Comparison of ENCODE assay signal across 8 cellular contexts in genomic region chr1:234978397-234979291, GRCh38.
DNase-seq lines count a peak whose midpoint lies in the region; ATAC-seq, FAIRE-seq and TF ChIP-seq lines count a peak whose summit lies in the region.

No MANE protein-coding gene starts in this region.

- H3K4me3 ChIP-seq in HL-60 (replicated peaks; ENCODE audit: insufficient read depth, low read length) (peak overlapping the region; percentile 10; the same call in 1 of the 2 replicates), bronchial epithelial cell (ENCODE audit: low read depth, low read length) (no peak overlapping the region), lower lobe of right lung (peak overlapping the region; percentile 25)

- H3K4me1 ChIP-seq in lower lobe of right lung, result peaks cover 91% of the 10 kb centered on the region

- H3K36me3 Mint-ChIP-seq in T-cell, result no peaks in the 10 kb centered on the region

- POLR2A ChIA-PET in T-cell (lab: Charles Lee), result interaction anchor here (0.5 to 1.4 kb wide), 10 partner anchors 16 to 368 kb away, joined by 3 to 21 read pairs (median 6); no protein-coding TSS in a partner anchor

- peak overlapping the region; percentile 90 to 97 for H3K27ac Mint-ChIP-seq in T-cell

- H3K36me3 ChIP-seq in bronchial epithelial cell (ENCODE audit: control insufficient read depth, insufficient read depth, low read length), result no peaks in the 10 kb centered on the region
- no peaks in the 10 kb centered on the region for H3K36me3 ChIP-seq in lower lobe of right lung

- H3K27me3 ChIP-seq in HL-60 (ENCODE audit: insufficient read depth, poor library complexity, severe bottlenecking) (no peaks in the 10 kb centered on the region), bronchial epithelial cell (ENCODE audit: control insufficient read depth, insufficient read depth, low read length) (no peaks in the 10 kb centered on the region), lower lobe of right lung (ENCODE audit: low read depth) (no peaks in the 10 kb centered on the region)

- H3K27ac ChIP-seq in HL-60 (replicated peaks) (peak overlapping the region; percentile 99), lower lobe of right lung (peak overlapping the region; percentile 93)

- intact Hi-C loops in lower lobe of right lung (cut with DNase I), result no loop called here

- CTCF ChIA-PET in T-cell (lab: Charles Lee), result interaction anchor here in 1 of 2 donors (0.6 to 1.5 kb wide), 8 partner anchors 16 to 805 kb away, joined by 3 to 8 read pairs (median 4); no protein-coding TSS in a partner anchor

- no peak for TF ChIP-seq CTCF in HL-60 (IDR thresholded peaks at IDR 0.05; ENCODE audit: insufficient read depth, low read length)
- peak; percentile 24 for TF ChIP-seq CTCF in bronchial epithelial cell (IDR thresholded peaks at IDR 0.05; ENCODE audit: insufficient read depth, low read length, severe bottlenecking)
- no peak for TF ChIP-seq CTCF in lower lobe of right lung (IDR thresholded peaks at IDR 0.05)

- peaks cover 0 to under 1% (median 0%) of the 10 kb centered on the region in 3 donors for H3K9me3 Mint-ChIP-seq in T-cell

- no peaks in the 10 kb centered on the region for H3K27me3 Mint-ChIP-seq in T-cell

- peak overlapping the region; percentile 21 to 75 (median 52) for H3K4me3 Mint-ChIP-seq in T-cell

- DNase-seq in EL (peak; percentile 78), HL-60 (ENCODE audit: low read depth in 1 of 2, low spot score in 1 of 2) (peak; percentile 79 to 90), T-cell (peak in 32 of 34 experiments; percentile 14 to 64 (median 45)), bronchial epithelial cell (ENCODE audit: low read depth) (peak; percentile 94), lower lobe of right lung (peak; percentile 80), NCI-H2081 treated with DMSO at 0.1 percent for 48 hours (lab: John Stamatoyannopoulos, UW) (no peak)
- peak; percentile 57 for DNase-seq in stimulated activated naive CD4-positive, alpha-beta T cell treated with Interleukin-2 at 50 U/mL for 16 hours (lab: John Stamatoyannopoulos, UW)

- no peak for FAIRE-seq in bronchial epithelial cell (lab: Jason Lieb, UNC)

- ATAC-seq in GM21360 (IDR thresholded peaks at IDR 0.05; ENCODE audit: unreplicated experiment) (peak; percentile 56), T-cell (replicated peaks in 1 of 4) (peak; percentile 51 to 81 (median 58)), lower lobe of right lung (peak; percentile 48 to 52)

- no peaks in the 10 kb centered on the region for H3K9me3 ChIP-seq in lower lobe of right lung

- peaks cover 41 to 79% (median 57%) of the 10 kb centered on the region in 3 donors for H3K4me1 Mint-ChIP-seq in T-cell
